ENCODE assay signal across 14 cellular contexts in genomic region chr16:84823484-84823883, GRCh38. TPM values are rescaled to one million over a fixed set of nuclear protein-coding genes. Genes with fewer than 3 reads are reported as not detected.
A peak's percentile ranks its signal among the peaks of the same experiment; 100 is the strongest.
DNase-seq lines count a peak whose midpoint lies in the region; TF ChIP-seq lines count a peak whose summit lies in the region.
"Had no signal": no experiment of that assay in that cellular context is flagged by ENCODE, and none has a peak within 500 bp of the region (broad histone marks: within the 10 kb centered on the region; RNA-seq: fewer than 3 reads in every experiment).

No MANE protein-coding gene starts in this region.

- no peak for TF ChIP-seq POLR2A in stomach (IDR thresholded peaks at IDR 0.05)

- H3K4me3 ChIP-seq in choroid plexus epithelial cell (ENCODE audit: low read depth, low read length), result no peak overlapping the region
- H3K4me3 ChIP-seq in stomach, result peak overlapping the region in 3 of 4 donors; percentile 6 to 79 (median 63)

- H3K27ac ChIP-seq in stomach, result peak overlapping the region; percentile 16 to 96 (median 84)

- H3K36me3 Mint-ChIP-seq in immature natural killer cell, result no peaks in the 10 kb centered on the region

- TF ChIP-seq CTCF in choroid plexus epithelial cell (conservative IDR thresholded peaks at IDR 0.05; ENCODE audit: low read depth, low read length) (no peak), stomach (IDR thresholded peaks at IDR 0.05) (no peak)

- H3K27ac Mint-ChIP-seq in immature natural killer cell, result no peak overlapping the region
- H3K27ac Mint-ChIP-seq: activated naive CD4-positive, alpha-beta T cell treated with anti-CD3 and anti-CD28 coated beads for 36 hours; B cell had no signal

- peaks cover 1 to 27% (median 4%) of the 10 kb centered on the region in 3 donors for H3K27me3 Mint-ChIP-seq in immature natural killer cell (ENCODE audit: low read depth in 3 of 3)

- 50 to 72% (median 69%) methylated on average over 8 of the region's 8 CpGs for WGBS in stomach, 5 donors

- intact Hi-C loops in stomach (cut with DNase I; ENCODE audit: low total_unique reads), result no loop called here

- peaks cover 21 to 70% (median 48%) of the 10 kb centered on the region in 4 donors for H3K4me1 ChIP-seq in stomach

- H3K36me3 ChIP-seq in stomach, result no peaks in the 10 kb centered on the region

- peak; percentile 72 for DNase-seq in EH (ENCODE audit: low read depth)
- DNase-seq in choroid plexus epithelial cell (ENCODE audit: low read depth), result peak; percentile 81
- peak; percentile 59 for DNase-seq in iris pigment epithelial cell (ENCODE audit: low read depth)
- DNase-seq in stomach, result no peak
- no peak for DNase-seq in immature natural killer cell
- no peak for DNase-seq in dermis blood vessel endothelial cell
- DNase-seq in C1 segment of cervical spinal cord (lab: John Stamatoyannopoulos, UW), result no peak
- no peak for DNase-seq in NCI-H146 (lab: John Stamatoyannopoulos, UW)
- DNase-seq: activated CD4-positive, CD25-positive, alpha-beta regulatory T cell; activated naive CD4-positive, alpha-beta T cell treated with anti-CD3 and anti-CD28 coated beads for 36 hours; hypothalamus; NCI-H1436; substantia nigra had no signal

- H3K9me3 Mint-ChIP-seq in immature natural killer cell, result no peaks in the 10 kb centered on the region
- H3K9me3 Mint-ChIP-seq: activated naive CD4-positive, alpha-beta T cell treated with anti-CD3 and anti-CD28 coated beads for 36 hours had no signal

- peaks cover 9 to 10% of the 10 kb centered on the region in 2 donors for H3K4me1 Mint-ChIP-seq in immature natural killer cell

- TF ChIP-seq EP300 in stomach (IDR thresholded peaks at IDR 0.05), result peak; percentile 59

- H3K27me3 ChIP-seq in stomach, result peaks cover 0 to 5% (median 0%) of the 10 kb centered on the region in 3 donors

- H3K4me3 Mint-ChIP-seq in immature natural killer cell, result no peak overlapping the region
- H3K4me3 Mint-ChIP-seq: activated naive CD4-positive, alpha-beta T cell treated with anti-CD3 and anti-CD28 coated beads for 36 hours; B cell had no signal

- H3K9me3 ChIP-seq in stomach, result no peaks in the 10 kb centered on the region

RNA-seq across cellular contexts. Expression of gene CRISPLD2, which starts 3.7 kb away (rescaled TPM):
- total RNA-seq in stomach (100 to 1,000 TPM in 3 of 5 donors, 10 to 100 TPM in 2; 92.0 to 242 (median 102) TPM), dermis blood vessel endothelial cell (0.42 and 1.0 TPM in 2 replicates)
- polyA plus RNA-seq in stomach (10 to 100 TPM; 18.3 to 46.0 (median 20.2) TPM), immature natural killer cell (under 1 TPM; 0.05 to 0.24 (median 0.09) TPM)

Comparison
In these comparisons a context has a peak if more than half of its experiments do, and no peak if none do; other contexts are left out.
1. DNase-seq: peak in EH (single experiment), choroid plexus epithelial cell (single experiment) and iris pigment epithelial cell (single experiment); none in stomach (single experiment), immature natural killer cell (0 of 3), dermis blood vessel endothelial cell (single experiment), C1 segment of cervical spinal cord (0 of 14) and NCI-H146 (single experiment).
2. RNA of gene CRISPLD2, which starts 3.7 kb away (total RNA-seq): 92.0 to 242 TPM in stomach; 0.42 to 1.0 TPM in dermis blood vessel endothelial cell; every median in the first group is over 10 times any median in the second.